Comparison of ENCODE assay signal across 1 cellular context in genomic region chr19:45591004-45591637, GRCh38.
A peak's percentile ranks its signal among the peaks of the same experiment; 100 is the strongest.
TF ChIP-seq lines count a peak whose summit lies in the region.

No MANE protein-coding gene starts in this region.

TF ChIP-seq in HepG2, 621 proteins besides CTCF, POLR2A, EP300 and RAD21 (continued from another document and continues in another):
- TF ChIP-seq THRA (CRISPR knock-in tag; IDR thresholded peaks at IDR 0.05; ENCODE audit: borderline replicate concordance) = peak; percentile 74; the same call in 1 of the 2 replicates
- TF ChIP-seq BCL6 (CRISPR knock-in tag; IDR thresholded peaks at IDR 0.05) = peak; percentile 52
- 0 out of 2 replicates have a peak, but pooled peaks have one; percentile 35 for TF ChIP-seq STAT5B (CRISPR knock-in tag; IDR thresholded peaks at IDR 0.05)
- TF ChIP-seq ZNF276 (CRISPR knock-in tag; IDR thresholded peaks at IDR 0.05; ENCODE audit: low read depth) = peak; percentile 47; the same call in 1 of the 2 replicates
- no peak; the same call in 1 of the 2 replicates for TF ChIP-seq ZNF225 (CRISPR knock-in tag; IDR thresholded peaks at IDR 0.05)
- TF ChIP-seq KMT2B (CRISPR knock-in tag; IDR thresholded peaks at IDR 0.05) = peak; percentile 80
- TF ChIP-seq ZNF292 (CRISPR knock-in tag; IDR thresholded peaks at IDR 0.05; ENCODE audit: borderline replicate concordance, low read depth) = 0 out of 2 replicates have a peak, but pooled peaks have one; percentile 27
- TF ChIP-seq GPBP1L1 (CRISPR knock-in tag; IDR thresholded peaks at IDR 0.05) = no peak
- TF ChIP-seq SMC3 (IDR thresholded peaks at IDR 0.05; ENCODE audit: low read length) = peak; percentile 38; the same call in 1 of the 2 replicates
- TF ChIP-seq ZNF639 (CRISPR knock-in tag; conservative IDR thresholded peaks at IDR 0.05) = 0 out of 2 replicates have a peak, but pooled peaks have one; percentile 40
- TF ChIP-seq ZHX1 (CRISPR knock-in tag; IDR thresholded peaks at IDR 0.05; ENCODE audit: low read depth) = 0 out of 2 replicates have a peak, but pooled peaks have one; percentile 34
- TF ChIP-seq ZNF709 (CRISPR knock-in tag; IDR thresholded peaks at IDR 0.05) = peak; percentile 77
- TF ChIP-seq ZNF44 (CRISPR knock-in tag; IDR thresholded peaks at IDR 0.05) = peak; percentile 88; the same call in 1 of the 2 replicates
- TF ChIP-seq HOMEZ (CRISPR knock-in tag; IDR thresholded peaks at IDR 0.05; ENCODE audit: low read depth) = 0 out of 2 replicates have a peak, but pooled peaks have one; percentile 55
- TF ChIP-seq SMAD3 (CRISPR knock-in tag; IDR thresholded peaks at IDR 0.05) = peak; percentile 83; the same call in 1 of the 2 replicates
- no peak for TF ChIP-seq ZNF318 (CRISPR knock-in tag; IDR thresholded peaks at IDR 0.05)
- no peak for TF ChIP-seq TEAD2 (CRISPR knock-in tag; IDR thresholded peaks at IDR 0.05)
- TF ChIP-seq ZNF263 (CRISPR knock-in tag; IDR thresholded peaks at IDR 0.05) = peak; percentile 40; the same call in 1 of the 2 replicates
- no peak for TF ChIP-seq REXO4 (CRISPR knock-in tag; IDR thresholded peaks at IDR 0.05; ENCODE audit: borderline replicate concordance)
- TF ChIP-seq ZBTB39 (CRISPR knock-in tag; IDR thresholded peaks at IDR 0.05) = 0 out of 2 replicates have a peak, but pooled peaks have one; percentile 11
- TF ChIP-seq ZKSCAN8 (CRISPR knock-in tag; IDR thresholded peaks at IDR 0.05; ENCODE audit: borderline replicate concordance) = peak; percentile 58; the same call in 1 of the 2 replicates
- TF ChIP-seq ZNF589 (CRISPR knock-in tag; conservative IDR thresholded peaks at IDR 0.05) = no peak; the same call in 1 of the 2 replicates
- 0 out of 2 replicates have a peak, but pooled peaks have one; percentile 65 for TF ChIP-seq ZNF564 (CRISPR knock-in tag; IDR thresholded peaks at IDR 0.05)
- peak; percentile 75; the same call in 1 of the 2 replicates for TF ChIP-seq ZNF563 (CRISPR knock-in tag; IDR thresholded peaks at IDR 0.05)
- peak; percentile 92 for TF ChIP-seq STAG1 (CRISPR knock-in tag; IDR thresholded peaks at IDR 0.05)
- peak; percentile 69; the same call in 1 of the 2 replicates for TF ChIP-seq MTERF4 (CRISPR knock-in tag; IDR thresholded peaks at IDR 0.05)
- TF ChIP-seq TFDP2 (CRISPR knock-in tag; IDR thresholded peaks at IDR 0.05) = peak; percentile 93
- TF ChIP-seq ZNF788 (CRISPR knock-in tag; IDR thresholded peaks at IDR 0.05; ENCODE audit: borderline replicate concordance) = peak; percentile 87; the same call in 1 of the 2 replicates
- 0 out of 2 replicates have a peak, but pooled peaks have one; percentile 49 for TF ChIP-seq ZNF598 (CRISPR knock-in tag; IDR thresholded peaks at IDR 0.05; ENCODE audit: borderline replicate concordance)
